In genomic region chr12:45727994-45728624, GRCh38 we compare ENCODE assay signal across 8 cellular contexts. TPM values are rescaled to one million over a fixed set of nuclear protein-coding genes. Genes with fewer than 3 reads are reported as not detected.
DNase-seq lines count a peak whose midpoint lies in the region; ATAC-seq and TF ChIP-seq lines count a peak whose summit lies in the region.

No MANE protein-coding gene starts in this region.

- H3K9me3 ChIP-seq in upper lobe of left lung: peaks cover 0 to 3% (median 0%) of the 10 kb centered on the region in 4 donors

- no peak for TF ChIP-seq CTCF in brain microvascular endothelial cell (IDR thresholded peaks at IDR 0.05; ENCODE audit: low read depth, low read length, missing control alignments)
- no peak for TF ChIP-seq CTCF in upper lobe of left lung (IDR thresholded peaks at IDR 0.05)

- H3K4me1 Mint-ChIP-seq in IgD-negative memory B cell (peaks cover 20 to 24% (median 24%) of the 10 kb centered on the region in 3 donors), memory B cell (peaks cover 12% of the 10 kb centered on the region)

- DNase-seq in GM03348 (ENCODE audit: low spot score) (peak; percentile 4), brain microvascular endothelial cell (no peak), memory B cell (ENCODE audit: low spot score in 2 of 2) (peak in 1 of 2 donors; percentile 15), upper lobe of left lung (no peak), posterior vena cava (ENCODE audit: low spot score) (no peak), HCEC 1CT (no peak), NOMO-1 treated with dmso at 0.1 percent for 144 hours (lab: John Stamatoyannopoulos, UW; ENCODE audit: unreplicated experiment) (no peak)

- H3K4me3 ChIP-seq in brain microvascular endothelial cell (ENCODE audit: low read depth, low read length) (peak overlapping the region; percentile 90), upper lobe of left lung (peak overlapping the region; percentile 29 to 87 (median 68))

- peaks cover 2% of the 10 kb centered on the region for H3K36me3 Mint-ChIP-seq in IgD-negative memory B cell
- no peaks in the 10 kb centered on the region for H3K36me3 Mint-ChIP-seq in memory B cell

- peak overlapping the region; percentile 95 for H3K27ac ChIP-seq in brain microvascular endothelial cell
- peak overlapping the region; percentile 97 to 99 (median 99) for H3K27ac ChIP-seq in upper lobe of left lung

- peaks cover 35 to 41% (median 37%) of the 10 kb centered on the region in 4 donors for H3K4me1 ChIP-seq in upper lobe of left lung

- no peaks in the 10 kb centered on the region for H3K9me3 Mint-ChIP-seq in IgD-negative memory B cell
- H3K9me3 Mint-ChIP-seq in memory B cell: no peaks in the 10 kb centered on the region

- H3K36me3 ChIP-seq in brain microvascular endothelial cell (replicated peaks): no peaks in the 10 kb centered on the region
- H3K36me3 ChIP-seq in upper lobe of left lung: no peaks in the 10 kb centered on the region

- ATAC-seq in memory B cell (ENCODE audit: low read depth) (no peak), upper lobe of left lung (ENCODE audit: low FRiP score in 2 of 2) (no peak)

- TF ChIP-seq EP300 in upper lobe of left lung (IDR thresholded peaks at IDR 0.05): no peak

- H3K27ac Mint-ChIP-seq in IgD-negative memory B cell (peak overlapping the region; percentile 99), memory B cell (peak overlapping the region; percentile 94)

- in situ Hi-C loops in brain microvascular endothelial cell (cut with HindIII; ENCODE audit: low pct_ligation_motif_present, low sequenced_read_pairs): no loop called here

- H3K27me3 Mint-ChIP-seq in IgD-negative memory B cell (no peaks in the 10 kb centered on the region), memory B cell (no peaks in the 10 kb centered on the region)

- H3K27me3 ChIP-seq in brain microvascular endothelial cell (replicated peaks) (no peaks in the 10 kb centered on the region), upper lobe of left lung (peaks cover 0 to 4% (median 0%) of the 10 kb centered on the region in 4 donors)

- no peak for TF ChIP-seq POLR2A in upper lobe of left lung (IDR thresholded peaks at IDR 0.05)

- intact Hi-C loops in posterior vena cava (cut with DNase I): loop anchor here in 1 of 2 donors (10.0 kb wide), 1 partner anchor 183 kb away; no protein-coding TSS in a partner anchor

- WGBS in upper lobe of left lung, 2 donors: 0 to 1% methylated on average over 16 of the region's 16 CpGs

- H3K4me3 Mint-ChIP-seq in IgD-negative memory B cell (peak overlapping the region; percentile 87 to 100 (median 96)), memory B cell (peak overlapping the region; percentile 100)

RNA-seq across cellular contexts. Expression of gene ARID2, which starts 1.4 kb away (rescaled TPM):
- polyA plus RNA-seq in IgD-negative memory B cell: 6.2 TPM
- total RNA-seq in upper lobe of left lung (10 to 100 TPM; 19.4 to 48.5 (median 27.0) TPM), posterior vena cava (10 to 100 TPM; 26.6 to 27.8 TPM)
